4 cellular contexts compared by ENCODE assay signal in genomic region chr6:75186581-75186980, GRCh38. TPM values are rescaled to one million over a fixed set of nuclear protein-coding genes. Genes with fewer than 3 reads are reported as not detected.
"Had no signal": no experiment of that assay in that cellular context is flagged by ENCODE, and none has a peak within 500 bp of the region (broad histone marks: within the 10 kb centered on the region; RNA-seq: fewer than 3 reads in every experiment).

No MANE protein-coding gene starts in this region.

RNA-seq across cellular contexts. Expression of gene COL12A1, which starts 19.3 kb away (rescaled TPM):
- total RNA-seq: activated naive CD8-positive, alpha-beta T cell treated with anti-CD3 and anti-CD28 coated beads, Interleukin-2, amount 10 ng/mL, durations not matched to agents 7 days and 5 days; activated T-cell treated with anti-CD3 and anti-CD28 coated beads, Interleukin-2, amount 50 U/mL, for 72 hours; activated T-helper 17 cell treated with anti-CD3 and anti-CD28 coated beads, Interleukin-2, amount 50 U/mL, for 72 hours; activated T-helper 2 cell treated with anti-CD3 and anti-CD28 coated beads, Interferon-gamma antibody, Interleukin-2, Interleukin-4, amounts not matched to agents 10 μg/mL and 5 μg/mL and 100 μg/mL, durations not matched to agents 14 hours and 24 hours and 36 hours had no signal
